ENCODE assay signal across 2 cellular contexts in the genomic region with DNA sequence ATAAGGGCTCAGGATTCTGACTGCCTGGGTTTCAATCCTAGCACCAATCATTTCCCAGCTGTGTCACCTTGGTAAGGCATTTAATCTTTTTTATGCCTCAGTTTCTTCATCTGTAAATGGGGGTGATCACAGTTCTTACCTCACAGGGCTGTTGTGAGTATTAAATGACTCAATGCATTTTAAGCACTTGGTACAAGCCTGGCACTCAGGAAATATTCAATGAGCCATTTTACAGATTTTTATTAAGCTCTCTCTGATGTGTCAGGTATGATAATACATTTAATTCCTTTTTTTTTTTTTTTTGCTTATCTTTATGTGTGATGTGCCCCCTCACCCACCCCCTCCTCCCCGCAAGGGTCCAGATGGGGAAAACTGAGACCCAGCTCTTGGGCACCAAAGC.
TF ChIP-seq lines count a peak whose summit lies in the region.

No MANE protein-coding gene starts in this region.

TF ChIP-seq in IMR-90, 13 proteins besides CTCF, POLR2A, EP300 and RAD21:
- TF ChIP-seq RCOR1 (IDR thresholded peaks at IDR 0.05; ENCODE audit: insufficient replicate concordance, low read length) (peak; percentile 10), MAZ (IDR thresholded peaks at IDR 0.05; ENCODE audit: borderline replicate concordance, low read depth, low read length) (no peak)

TF ChIP-seq in K562, 482 proteins besides CTCF, POLR2A, EP300 and RAD21:
- TF ChIP-seq PHTF2 (CRISPR knock-in tag; IDR thresholded peaks at IDR 0.05): no peak
- no peak for TF ChIP-seq KLF16 (IDR thresholded peaks at IDR 0.05)
- TF ChIP-seq MAFF (IDR thresholded peaks at IDR 0.05; ENCODE audit: low read length): no peak
- TF ChIP-seq, protein P1, sequence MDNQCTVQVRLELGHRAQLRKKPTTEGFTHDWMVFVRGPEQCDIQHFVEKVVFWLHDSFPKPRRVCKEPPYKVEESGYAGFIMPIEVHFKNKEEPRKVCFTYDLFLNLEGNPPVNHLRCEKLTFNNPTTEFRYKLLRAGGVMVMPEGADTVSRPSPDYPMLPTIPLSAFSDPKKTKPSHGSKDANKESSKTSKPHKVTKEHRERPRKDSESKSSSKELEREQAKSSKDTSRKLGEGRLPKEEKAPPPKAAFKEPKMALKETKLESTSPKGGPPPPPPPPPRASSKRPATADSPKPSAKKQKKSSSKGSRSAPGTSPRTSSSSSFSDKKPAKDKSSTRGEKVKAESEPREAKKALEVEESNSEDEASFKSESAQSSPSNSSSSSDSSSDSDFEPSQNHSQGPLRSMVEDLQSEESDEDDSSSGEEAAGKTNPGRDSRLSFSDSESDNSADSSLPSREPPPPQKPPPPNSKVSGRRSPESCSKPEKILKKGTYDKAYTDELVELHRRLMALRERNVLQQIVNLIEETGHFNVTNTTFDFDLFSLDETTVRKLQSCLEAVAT (IDR thresholded peaks at IDR 0.05): no peak
- TF ChIP-seq SAFB2 (IDR thresholded peaks at IDR 0.05; ENCODE audit: borderline replicate concordance, low read depth, low read length, severe bottlenecking): no peak
- TF ChIP-seq RBM25 (IDR thresholded peaks at IDR 0.05; ENCODE audit: low read depth, low read length, severe bottlenecking): peak; percentile 10
